Comparison of ENCODE assay signal across 9 cellular contexts in the genomic region with DNA sequence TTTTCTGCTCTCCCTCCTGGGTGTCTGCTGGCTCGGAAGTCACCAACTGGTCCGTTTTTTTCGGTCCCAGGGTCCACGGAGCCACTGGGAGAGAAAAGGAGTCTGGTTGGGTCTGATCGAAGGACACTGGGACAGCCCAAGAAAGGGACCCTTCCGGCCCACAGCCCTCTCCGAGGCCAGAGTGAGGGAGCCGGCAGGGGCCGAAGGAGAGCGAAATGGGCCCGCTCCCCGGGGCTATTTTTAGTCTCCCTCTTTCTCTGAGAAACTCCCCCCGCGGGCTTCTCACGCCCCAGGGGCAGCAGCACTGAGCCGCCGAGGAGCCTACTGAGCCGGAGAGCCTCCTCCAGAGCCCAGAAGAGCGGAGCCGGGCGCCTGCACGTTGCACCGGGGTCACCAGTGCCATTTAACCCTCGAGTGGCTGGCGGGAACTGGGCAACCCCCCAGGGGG. TPM values are rescaled to one million over a fixed set of nuclear protein-coding genes. Genes with fewer than 3 reads are reported as not detected.
DNase-seq lines count a peak whose midpoint lies in the region; ATAC-seq and TF ChIP-seq lines count a peak whose summit lies in the region.
"Had no signal": no experiment of that assay in that cellular context is flagged by ENCODE, and none has a peak within 500 bp of the region (broad histone marks: within the 10 kb centered on the region; RNA-seq: fewer than 3 reads in every experiment).

No MANE protein-coding gene starts in this region.

- H3K4me3 Mint-ChIP-seq in stimulated activated effector memory CD8-positive, alpha-beta T cell treated with anti-CD3 and anti-CD28 coated beads, Interleukin-12 subunit alpha, Interleukin-12 subunit beta, amount 100 ng/mL, for 72 hours, result peak overlapping the region; percentile 17

- no peak for TF ChIP-seq CTCF in brain microvascular endothelial cell (IDR thresholded peaks at IDR 0.05; ENCODE audit: low read depth, low read length, missing control alignments)

- in situ Hi-C loops in GM18951 (cut with MboI; ENCODE audit: low sequenced_read_pairs, unreplicated experiment) (loop anchor here (10.0 kb wide), 1 partner anchor 85 kb away; a partner anchor contains a TSS), brain microvascular endothelial cell (cut with HindIII; ENCODE audit: low pct_ligation_motif_present, low sequenced_read_pairs) (no loop called here)

- intact Hi-C loops in Right ventricle myocardium superior (cut with DNase I), result loop anchor here (5.0 to 10.0 kb wide), 2 partner anchors 75 to 88 kb away; a partner anchor contains a TSS

- no peaks in the 10 kb centered on the region for H3K27me3 ChIP-seq in brain microvascular endothelial cell (replicated peaks)

- no peaks in the 10 kb centered on the region for H3K9me3 Mint-ChIP-seq in stimulated activated effector memory CD8-positive, alpha-beta T cell treated with anti-CD3 and anti-CD28 coated beads, Interleukin-12 subunit alpha, Interleukin-12 subunit beta, amount 100 ng/mL, for 72 hours

- H3K36me3 Mint-ChIP-seq in stimulated activated effector memory CD8-positive, alpha-beta T cell treated with anti-CD3 and anti-CD28 coated beads, Interleukin-12 subunit alpha, Interleukin-12 subunit beta, amount 100 ng/mL, for 72 hours, result no peaks in the 10 kb centered on the region

- peak; percentile 35 for TF ChIP-seq POLR2A in GM18951 (IDR thresholded peaks at IDR 0.05; ENCODE audit: extremely low read depth, insufficient read depth, insufficient read length)

- H3K36me3 ChIP-seq in brain microvascular endothelial cell (replicated peaks), result no peaks in the 10 kb centered on the region

- ATAC-seq in HG03139 (IDR thresholded peaks at IDR 0.05; ENCODE audit: unreplicated experiment) (peak; percentile 27), Right ventricle myocardium superior (ENCODE audit: poor library complexity) (peak; percentile 16), HG02840 (IDR thresholded peaks at IDR 0.05; ENCODE audit: low FRiP score, unreplicated experiment) (no peak)
- no peak for ATAC-seq in stimulated activated effector memory CD8-positive, alpha-beta T cell treated with anti-CD3 and anti-CD28 coated beads, Interleukin-12 subunit alpha, Interleukin-12 subunit beta, amount 100 ng/mL, for 72 hours

- no peak overlapping the region for H3K4me3 ChIP-seq in brain microvascular endothelial cell (ENCODE audit: low read depth, low read length)

- no peak overlapping the region for H3K27ac Mint-ChIP-seq in stimulated activated effector memory CD8-positive, alpha-beta T cell treated with anti-CD3 and anti-CD28 coated beads, Interleukin-12 subunit alpha, Interleukin-12 subunit beta, amount 100 ng/mL, for 72 hours

- DNase-seq in Right ventricle myocardium superior, result no peak
- no peak for DNase-seq in stimulated activated effector memory CD8-positive, alpha-beta T cell treated with anti-CD3 and anti-CD28 coated beads, Interleukin-12 subunit alpha, Interleukin-12 subunit beta, amount 100 ng/mL, for 72 hours (ENCODE audit: low spot score in 2 of 2)
- DNase-seq in brain microvascular endothelial cell, result no peak
- no peak for DNase-seq in hypothalamus (lab: John Stamatoyannopoulos, UW)
- DNase-seq in effector CD8-positive, alpha-beta T cell (lab: John Stamatoyannopoulos, UW), result no peak

- H3K27ac ChIP-seq in brain microvascular endothelial cell, result no peak overlapping the region

- peaks cover 25% of the 10 kb centered on the region for H3K4me1 Mint-ChIP-seq in stimulated activated effector memory CD8-positive, alpha-beta T cell treated with anti-CD3 and anti-CD28 coated beads, Interleukin-12 subunit alpha, Interleukin-12 subunit beta, amount 100 ng/mL, for 72 hours

RNA-seq across cellular contexts. Expression of a gene that starts 1.9 kb away (rescaled TPM):
- total RNA-seq in Right ventricle myocardium superior, result 39.0 TPM
- total RNA-seq: RPMI7951 had no signal

RNA-seq across cellular contexts. Expression of a gene that starts 8.2 kb away (rescaled TPM):
- 1.2 TPM for total RNA-seq in Right ventricle myocardium superior
- total RNA-seq: RPMI7951 had no signal

RNA-seq across cellular contexts. Expression of a gene that starts 20.5 kb away (rescaled TPM):
- total RNA-seq in Right ventricle myocardium superior, result 3.6 TPM

RNA-seq across cellular contexts. Expression of a gene that starts 40.0 kb away (rescaled TPM):
- total RNA-seq in Right ventricle myocardium superior, result 4.0 TPM

Comparison
In these comparisons a context has a peak if more than half of its experiments do, and no peak if none do; other contexts are left out.
1. ATAC-seq: peak in HG03139 (single experiment) and Right ventricle myocardium superior (single experiment); none in stimulated activated effector memory CD8-positive, alpha-beta T cell treated with anti-CD3 and anti-CD28 coated beads, Interleukin-12 subunit alpha, Interleukin-12 subunit beta, amount 100 ng/mL, for 72 hours (single experiment) and HG02840 (single experiment).